22 cellular contexts compared by ENCODE assay signal in the genomic region with DNA sequence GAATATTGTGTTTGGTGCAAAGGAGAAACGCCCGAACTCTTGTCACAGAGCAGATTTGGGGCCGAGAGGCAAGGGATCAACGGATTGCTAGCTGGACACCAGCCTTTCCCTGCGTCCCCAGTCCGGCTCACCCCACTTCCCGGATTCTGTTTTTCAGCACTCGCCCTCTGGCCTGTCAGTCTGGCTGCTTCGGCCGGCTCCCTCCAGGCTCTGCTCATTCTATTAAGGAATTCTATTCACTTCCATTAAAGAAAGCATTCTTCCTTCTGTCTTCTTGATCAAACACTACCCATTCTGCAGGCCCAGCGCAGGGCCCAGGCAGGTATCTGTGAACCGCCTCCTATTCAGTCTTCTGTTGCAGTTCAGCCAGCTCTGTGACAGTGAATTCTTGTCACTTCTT.
"Had no signal": no experiment of that assay in that cellular context is flagged by ENCODE, and none has a peak within 500 bp of the region (broad histone marks: within the 10 kb centered on the region; RNA-seq: fewer than 3 reads in every experiment).

No MANE protein-coding gene starts in this region.

- H3K4me3 Mint-ChIP-seq: activated CD4-positive, alpha-beta memory T cell treated with anti-CD3 and anti-CD28 coated beads, Interleukin-2, amount 10 ng/mL, durations not matched to agents 7 days and 5 days; activated CD4-positive, alpha-beta T cell treated with anti-CD3 and anti-CD28 coated beads for 36 hours; activated naive CD4-positive, alpha-beta T cell treated with anti-CD3 and anti-CD28 coated beads, Interleukin-2, amount 50 U/mL, for 24 hours; activated T-cell treated with anti-CD3 and anti-CD28 coated beads, Interleukin-2, amount 50 U/mL, for 72 hours; central memory CD8-positive, alpha-beta T cell had no signal

- H3K4me1 Mint-ChIP-seq: activated CD4-positive, alpha-beta memory T cell treated with anti-CD3 and anti-CD28 coated beads, Interleukin-2, amount 10 ng/mL, durations not matched to agents 7 days and 5 days; activated CD4-positive, alpha-beta T cell treated with anti-CD3 and anti-CD28 coated beads for 36 hours; activated naive CD4-positive, alpha-beta T cell treated with anti-CD3 and anti-CD28 coated beads, Interleukin-2, amount 50 U/mL, for 24 hours; central memory CD8-positive, alpha-beta T cell had no signal

- DNase-seq: activated CD4-positive, alpha-beta memory T cell treated with anti-CD3 and anti-CD28 coated beads, Interleukin-2, amount 10 ng/mL, durations not matched to agents 7 days and 5 days; activated CD4-positive, alpha-beta T cell treated with anti-CD3 and anti-CD28 coated beads for 36 hours; activated CD4-positive, alpha-beta T cell treated with anti-CD3 and anti-CD28 coated beads, Interleukin-2, amount 50 U/mL, for 1 hour; activated gamma-delta T cell treated with Interleukin-2 at 50 U/mL for 16 hours; activated T-cell treated with anti-CD3 and anti-CD28 coated beads, Interleukin-2, amount 50 U/mL, for 72 hours; aorta; MM.1S; NCI-H1105 treated with DMSO at 0.1 percent for 48 hours; NCI-H146; NCI-H1930; NCI-H2171; NCI-H2227 treated with DMSO at 0.1 percent for 48 hours; NCI-H510A; NCI-H526 treated with DMSO at 0.1 percent for 48 hours; NCI-H82; SIG-M5; T-helper 1 cell had no signal

- H3K4me3 ChIP-seq: SK-N-MC had no signal

- H3K27ac Mint-ChIP-seq: activated CD4-positive, alpha-beta memory T cell treated with anti-CD3 and anti-CD28 coated beads, Interleukin-2, amount 10 ng/mL, durations not matched to agents 7 days and 5 days; activated CD4-positive, alpha-beta T cell treated with anti-CD3 and anti-CD28 coated beads for 36 hours; activated naive CD4-positive, alpha-beta T cell treated with anti-CD3 and anti-CD28 coated beads, Interleukin-2, amount 50 U/mL, for 24 hours; activated T-cell treated with anti-CD3 and anti-CD28 coated beads, Interleukin-2, amount 50 U/mL, for 72 hours; activated T-helper 2 cell treated with anti-CD3 and anti-CD28 coated beads, Interferon-gamma antibody, Interleukin-2, Interleukin-4, amounts not matched to agents 10 μg/mL and 5 μg/mL and 100 μg/mL, durations not matched to agents 14 hours and 24 hours and 36 hours had no signal

- H3K27ac ChIP-seq: SK-N-MC, VCaP had no signal

- H3K36me3 Mint-ChIP-seq: activated naive CD4-positive, alpha-beta T cell treated with anti-CD3 and anti-CD28 coated beads, Interleukin-2, amount 50 U/mL, for 24 hours had no signal

- ATAC-seq: activated CD4-positive, alpha-beta T cell treated with anti-CD3 and anti-CD28 coated beads for 36 hours; activated T-cell treated with anti-CD3 and anti-CD28 coated beads, Interleukin-2, amount 50 U/mL, for 72 hours had no signal

- H3K9me3 Mint-ChIP-seq: activated CD4-positive, alpha-beta memory T cell treated with anti-CD3 and anti-CD28 coated beads, Interleukin-2, amount 10 ng/mL, durations not matched to agents 7 days and 5 days; activated naive CD4-positive, alpha-beta T cell treated with anti-CD3 and anti-CD28 coated beads, Interleukin-2, amount 50 U/mL, for 24 hours; activated T-cell treated with anti-CD3 and anti-CD28 coated beads, Interleukin-2, amount 50 U/mL, for 72 hours; activated T-helper 2 cell treated with anti-CD3 and anti-CD28 coated beads, Interferon-gamma antibody, Interleukin-2, Interleukin-4, amounts not matched to agents 10 μg/mL and 5 μg/mL and 100 μg/mL, durations not matched to agents 14 hours and 24 hours and 36 hours; central memory CD8-positive, alpha-beta T cell had no signal
